23 cellular contexts compared by ENCODE assay signal in the genomic region with DNA sequence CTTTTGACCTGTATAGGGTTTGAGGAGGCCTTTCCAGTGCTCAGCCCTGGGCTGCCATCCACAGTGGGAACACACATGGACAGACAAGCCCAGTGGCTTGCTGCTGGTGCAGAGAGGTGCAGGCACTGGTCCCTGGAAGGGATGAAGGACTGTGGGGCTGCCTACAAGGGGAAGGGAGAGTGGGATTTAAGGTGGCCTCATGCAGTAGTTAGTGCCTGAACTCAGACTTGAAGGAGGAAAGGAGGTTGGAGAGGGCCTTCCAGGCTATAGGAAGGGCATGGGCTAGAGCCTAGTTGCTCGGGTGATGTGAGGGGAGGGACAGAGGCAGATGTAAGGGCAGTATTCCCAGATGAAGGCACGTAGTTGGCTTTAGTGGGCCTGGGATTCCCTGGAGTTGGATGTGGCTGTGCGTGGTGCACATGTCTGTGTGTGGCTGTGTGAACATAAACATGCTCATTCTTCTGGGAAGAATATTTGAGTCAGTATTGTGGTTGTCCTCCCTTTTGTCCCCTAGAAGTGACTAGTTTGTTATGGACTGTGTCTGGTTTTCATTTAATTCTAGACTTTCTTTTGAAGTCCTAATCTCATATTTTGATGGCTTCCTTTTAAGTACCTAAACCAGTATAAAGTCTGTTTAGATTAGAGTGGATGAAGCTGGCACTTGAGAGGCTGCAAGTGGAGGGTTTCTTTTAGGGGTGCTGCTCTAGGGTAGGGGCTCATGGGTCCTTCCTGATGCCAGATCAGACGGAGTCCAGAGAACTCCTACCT. TPM values are rescaled to one million over a fixed set of nuclear protein-coding genes. Genes with fewer than 3 reads are reported as not detected.
DNase-seq lines count a peak whose midpoint lies in the region; ATAC-seq and TF ChIP-seq lines count a peak whose summit lies in the region.
"Had no signal": no experiment of that assay in that cellular context is flagged by ENCODE, and none has a peak within 500 bp of the region (broad histone marks: within the 10 kb centered on the region; RNA-seq: fewer than 3 reads in every experiment).

No MANE protein-coding gene starts in this region.

- no peaks in the 10 kb centered on the region for H3K27me3 Mint-ChIP-seq in activated naive CD4-positive, alpha-beta T cell treated with anti-CD3 and anti-CD28 coated beads, Interleukin-2, amount 50 U/mL, for 24 hours
- no peaks in the 10 kb centered on the region for H3K27me3 Mint-ChIP-seq in activated B cell treated with CpG ODN at 0.5 μM for 24 hours
- H3K27me3 Mint-ChIP-seq in effector memory CD8-positive, alpha-beta T cell = no peaks in the 10 kb centered on the region
- no peaks in the 10 kb centered on the region for H3K27me3 Mint-ChIP-seq in stimulated activated memory B cell treated with anti-CD40 and anti-IgM and Interleukin-4, amounts not matched to agents 10 μg/mL and 1 μg/mL and 100 μg/mL, for 72 hours
- H3K27me3 Mint-ChIP-seq: activated CD8-positive, alpha-beta memory T cell treated with anti-CD3 and anti-CD28 coated beads, Interleukin-2, amount 10 ng/mL, durations not matched to agents 7 days and 5 days had no signal

- POLR2A ChIA-PET in activated B cell treated with CpG ODN at 0.5 μM for 24 hours (lab: Charles Lee) = no interaction called here

- H3K9me3 Mint-ChIP-seq in activated naive CD4-positive, alpha-beta T cell treated with anti-CD3 and anti-CD28 coated beads, Interleukin-2, amount 50 U/mL, for 24 hours = no peaks in the 10 kb centered on the region
- H3K9me3 Mint-ChIP-seq in activated B cell treated with CpG ODN at 0.5 μM for 24 hours = no peaks in the 10 kb centered on the region
- no peaks in the 10 kb centered on the region for H3K9me3 Mint-ChIP-seq in effector memory CD8-positive, alpha-beta T cell
- no peaks in the 10 kb centered on the region for H3K9me3 Mint-ChIP-seq in stimulated activated memory B cell treated with anti-CD40 and anti-IgM and Interleukin-4, amounts not matched to agents 10 μg/mL and 1 μg/mL and 100 μg/mL, for 72 hours
- H3K9me3 Mint-ChIP-seq: GM23338, WTC11 had no signal

- H3K27me3 ChIP-seq in HAP-1 (ENCODE audit: low read depth) = no peaks in the 10 kb centered on the region

- no peak for ATAC-seq in activated B cell treated with CpG ODN at 0.5 μM for 24 hours (ENCODE audit: low read depth)
- ATAC-seq in effector memory CD8-positive, alpha-beta T cell (replicated peaks) = no peak
- no peak for ATAC-seq in stimulated activated memory B cell treated with anti-CD40 and anti-IgM and Interleukin-4, amounts not matched to agents 10 μg/mL and 1 μg/mL and 100 μg/mL, for 72 hours
- ATAC-seq: activated CD8-positive, alpha-beta memory T cell treated with anti-CD3 and anti-CD28 coated beads, Interleukin-2, amount 10 ng/mL, durations not matched to agents 7 days and 5 days; GM23338; WTC11 had no signal

- peaks cover 6% of the 10 kb centered on the region for H3K36me3 Mint-ChIP-seq in activated naive CD4-positive, alpha-beta T cell treated with anti-CD3 and anti-CD28 coated beads, Interleukin-2, amount 50 U/mL, for 24 hours
- H3K36me3 Mint-ChIP-seq in activated B cell treated with CpG ODN at 0.5 μM for 24 hours (ENCODE audit: low read depth) = peaks cover 60% of the 10 kb centered on the region
- peaks cover 48% of the 10 kb centered on the region for H3K36me3 Mint-ChIP-seq in effector memory CD8-positive, alpha-beta T cell (ENCODE audit: insufficient read depth)
- H3K36me3 Mint-ChIP-seq in stimulated activated memory B cell treated with anti-CD40 and anti-IgM and Interleukin-4, amounts not matched to agents 10 μg/mL and 1 μg/mL and 100 μg/mL, for 72 hours = peaks cover 35% of the 10 kb centered on the region

- H3K9me3 ChIP-seq in HAP-1 = no peaks in the 10 kb centered on the region

- DNase-seq in activated naive CD4-positive, alpha-beta T cell treated with Interleukin-2 at 50 U/mL for 16 hours = no peak
- DNase-seq in activated B cell treated with CpG ODN at 0.5 μM for 24 hours (no peak), GM10266 (ENCODE audit: extremely low spot score) (no peak), HAP-1 (ENCODE audit: low spot score in 2 of 2) (no peak), HPDE6-E6E7 (ENCODE audit: extremely low spot score) (no peak)
- DNase-seq in effector memory CD8-positive, alpha-beta T cell = no peak
- DNase-seq: activated CD8-positive, alpha-beta memory T cell treated with anti-CD3 and anti-CD28 coated beads, Interleukin-2, amount 10 ng/mL, durations not matched to agents 7 days and 5 days; brain microvascular endothelial cell; dermis blood vessel endothelial cell; KBM-7; MV-4-11; NCI-H187 treated with DMSO at 0.1 percent for 48 hours; NK-92 treated with Interleukin-12 subunit alpha and Interleukin-12 subunit beta, amount 100 ng/mL, for 24 hours; nucleus accumbens; RPMI8226; stimulated activated CD4-positive, alpha-beta T cell treated with anti-CD3 and anti-CD28 coated beads, Interleukin-15, amount 100 ng/mL, for 24 hours; stimulated activated naive CD4-positive, alpha-beta T cell; trophoblast cell had no signal

- TF ChIP-seq CTCF in activated B cell treated with CpG ODN at 0.5 μM for 24 hours (IDR thresholded peaks at IDR 0.05) = no peak
- TF ChIP-seq CTCF in GM10266 (IDR thresholded peaks at IDR 0.05; ENCODE audit: control insufficient read depth, insufficient read depth, low read depth, missing control alignments) = no peak

- H3K36me3 ChIP-seq in HAP-1 (replicated peaks) = peaks cover 52% of the 10 kb centered on the region

- no peak overlapping the region for H3K4me3 Mint-ChIP-seq in activated naive CD4-positive, alpha-beta T cell treated with anti-CD3 and anti-CD28 coated beads, Interleukin-2, amount 50 U/mL, for 24 hours
- no peak overlapping the region for H3K4me3 Mint-ChIP-seq in activated B cell treated with CpG ODN at 0.5 μM for 24 hours
- no peak overlapping the region for H3K4me3 Mint-ChIP-seq in effector memory CD8-positive, alpha-beta T cell
- H3K4me3 Mint-ChIP-seq in stimulated activated memory B cell treated with anti-CD40 and anti-IgM and Interleukin-4, amounts not matched to agents 10 μg/mL and 1 μg/mL and 100 μg/mL, for 72 hours = no peak overlapping the region
- H3K4me3 Mint-ChIP-seq: activated CD8-positive, alpha-beta memory T cell treated with anti-CD3 and anti-CD28 coated beads, Interleukin-2, amount 10 ng/mL, durations not matched to agents 7 days and 5 days; GM23338; WTC11 had no signal

- H3K4me1 ChIP-seq in HAP-1 = no peaks in the 10 kb centered on the region

- intact Hi-C loops in activated B cell treated with CpG ODN at 0.5 μM for 24 hours (cut with micrococcal nuclease) = no loop called here

- in situ Hi-C loops in HAP-1 (cut with MboI; ENCODE audit: low sequenced_read_pairs) = no loop called here

- H3K4me1 Mint-ChIP-seq in activated naive CD4-positive, alpha-beta T cell treated with anti-CD3 and anti-CD28 coated beads, Interleukin-2, amount 50 U/mL, for 24 hours = peaks cover 35% of the 10 kb centered on the region
- peaks cover 40% of the 10 kb centered on the region for H3K4me1 Mint-ChIP-seq in activated B cell treated with CpG ODN at 0.5 μM for 24 hours
- H3K4me1 Mint-ChIP-seq in effector memory CD8-positive, alpha-beta T cell (ENCODE audit: low read depth in 2 of 2) = peaks cover 12 to 30% of the 10 kb centered on the region in 2 donors
- peaks cover 38% of the 10 kb centered on the region for H3K4me1 Mint-ChIP-seq in stimulated activated memory B cell treated with anti-CD40 and anti-IgM and Interleukin-4, amounts not matched to agents 10 μg/mL and 1 μg/mL and 100 μg/mL, for 72 hours
- H3K4me1 Mint-ChIP-seq: WTC11 had no signal

- CTCF ChIA-PET in activated B cell treated with CpG ODN at 0.5 μM for 24 hours (lab: Charles Lee) = no interaction called here

- peak overlapping the region; percentile 69 for H3K27ac Mint-ChIP-seq in activated naive CD4-positive, alpha-beta T cell treated with anti-CD3 and anti-CD28 coated beads, Interleukin-2, amount 50 U/mL, for 24 hours
- H3K27ac Mint-ChIP-seq in activated B cell treated with CpG ODN at 0.5 μM for 24 hours = peak overlapping the region; percentile 43
- peak overlapping the region; percentile 24 to 68 for H3K27ac Mint-ChIP-seq in effector memory CD8-positive, alpha-beta T cell
- peak overlapping the region; percentile 23 for H3K27ac Mint-ChIP-seq in stimulated activated memory B cell treated with anti-CD40 and anti-IgM and Interleukin-4, amounts not matched to agents 10 μg/mL and 1 μg/mL and 100 μg/mL, for 72 hours
- H3K27ac Mint-ChIP-seq: activated CD8-positive, alpha-beta memory T cell treated with anti-CD3 and anti-CD28 coated beads, Interleukin-2, amount 10 ng/mL, durations not matched to agents 7 days and 5 days; GM23338; WTC11 had no signal

- no peak overlapping the region for H3K4me3 ChIP-seq in HAP-1
- H3K4me3 ChIP-seq: GM23338 had no signal

RNA-seq across cellular contexts. Expression of a gene that starts 18.4 kb away (rescaled TPM):
- 46.1 and 51.4 TPM in 2 replicates for total RNA-seq in activated B cell treated with CpG ODN at 0.5 μM for 24 hours

RNA-seq across cellular contexts. Expression of a gene that starts 21.2 kb away (rescaled TPM):
- 1.0 and 1.2 TPM in 2 replicates for total RNA-seq in activated B cell treated with CpG ODN at 0.5 μM for 24 hours
- total RNA-seq: mononuclear cell had no signal

RNA-seq across cellular contexts. Expression of a gene that starts 30.7 kb away (rescaled TPM):
- total RNA-seq in activated B cell treated with CpG ODN at 0.5 μM for 24 hours = 40.0 and 43.3 TPM in 2 replicates

RNA-seq across cellular contexts. Expression of a gene that starts 43.9 kb away (rescaled TPM):
- total RNA-seq in activated B cell treated with CpG ODN at 0.5 μM for 24 hours = 39.8 and 43.3 TPM in 2 replicates

RNA-seq across cellular contexts. Expression of a gene that starts 54.4 kb away (rescaled TPM):
- total RNA-seq in activated B cell treated with CpG ODN at 0.5 μM for 24 hours = 58.4 and 64.0 TPM in 2 replicates
